In genomic region chr17:17691468-17692263, GRCh38 we compare ENCODE assay signal across 8 cellular contexts. TPM values are rescaled to one million over a fixed set of nuclear protein-coding genes. Genes with fewer than 3 reads are reported as not detected.
A peak's percentile ranks its signal among the peaks of the same experiment; 100 is the strongest.
DNase-seq lines count a peak whose midpoint lies in the region; ATAC-seq and TF ChIP-seq lines count a peak whose summit lies in the region.

No MANE protein-coding gene starts in this region.

- DNase-seq in GM10266 (ENCODE audit: extremely low spot score) (peak; percentile 70), MCF 10A (ENCODE audit: unreplicated experiment) (no peak), progenitor cell of endocrine pancreas (ENCODE audit: low spot score, unreplicated experiment) (no peak), dedifferentiated amniotic fluid mesenchymal stem cell (ENCODE audit: extremely low spot score) (no peak), DMS79 (lab: John Stamatoyannopoulos, UW) (no peak)
- DNase-seq in stimulated activated CD4-positive, alpha-beta T cell treated with anti-CD3 and anti-CD28 coated beads, Interleukin-4, amount 100 ng/mL, for 1 hour: no peak
- DNase-seq in stimulated activated CD4-positive, alpha-beta T cell treated with anti-CD3 and anti-CD28 coated beads, Interleukin-4, amount 100 ng/mL, for 4 hours: no peak

- H3K27me3 Mint-ChIP-seq in MCF 10A (ENCODE audit: insufficient read depth, unreplicated experiment) (no peaks in the 10 kb centered on the region), progenitor cell of endocrine pancreas (no peaks in the 10 kb centered on the region)

- H3K4me1 Mint-ChIP-seq in MCF 10A (ENCODE audit: insufficient read depth, unreplicated experiment) (peaks cover 48% of the 10 kb centered on the region), progenitor cell of endocrine pancreas (ENCODE audit: low read depth) (peaks cover 61% of the 10 kb centered on the region)

- H3K9me3 Mint-ChIP-seq in MCF 10A (ENCODE audit: unreplicated experiment): no peaks in the 10 kb centered on the region
- H3K9me3 Mint-ChIP-seq in progenitor cell of endocrine pancreas (ENCODE audit: low read depth): no peaks in the 10 kb centered on the region

- CTCF ChIA-PET in MCF 10A (lab: Yijun Ruan, JAX): interaction anchor here (0.5 to 3.6 kb wide), 5 partner anchors 8 to 451 kb away, joined by 3 to 10 read pairs (median 3); partner anchors contain the start of gene RAI1

- H3K4me3 Mint-ChIP-seq in MCF 10A (ENCODE audit: unreplicated experiment): no peak overlapping the region
- no peak overlapping the region for H3K4me3 Mint-ChIP-seq in progenitor cell of endocrine pancreas (ENCODE audit: low read depth)

- intact Hi-C loops in MCF 10A (cut with micrococcal nuclease): loop anchor here (5.0 kb wide), 1 partner anchor 51 kb away; no protein-coding TSS in a partner anchor

- POLR2A ChIA-PET in MCF 10A (lab: Yijun Ruan, JAX): interaction anchor here (0.6 to 4.7 kb wide), 7 partner anchors 8 to 123 kb away, joined by 3 to 75 read pairs (median 4); no protein-coding TSS in a partner anchor

- H3K27ac Mint-ChIP-seq in MCF 10A (ENCODE audit: low read depth, unreplicated experiment) (peak overlapping the region; percentile 97), progenitor cell of endocrine pancreas (peak overlapping the region; percentile 88)

- TF ChIP-seq CTCF in GM10266 (IDR thresholded peaks at IDR 0.05; ENCODE audit: control insufficient read depth, insufficient read depth, low read depth, missing control alignments) (no peak), MCF 10A (IDR thresholded peaks at IDR 0.05; ENCODE audit: unreplicated experiment) (no peak), progenitor cell of endocrine pancreas (IDR thresholded peaks at IDR 0.05; ENCODE audit: unreplicated experiment) (no peak)

- peak; percentile 34 for ATAC-seq in HG03460 (IDR thresholded peaks at IDR 0.05; ENCODE audit: unreplicated experiment)

- H3K36me3 Mint-ChIP-seq in MCF 10A (ENCODE audit: insufficient read depth, unreplicated experiment) (peaks cover 10% of the 10 kb centered on the region), progenitor cell of endocrine pancreas (ENCODE audit: insufficient read depth) (peaks cover 2% of the 10 kb centered on the region)

- no TSS peak for BruUV-seq in MCF 10A (replicated peaks; lab: Mats Ljungman, UMichigan)

RNA-seq across cellular contexts. Expression of gene RAI1, which starts 10.4 kb away (rescaled TPM):
- total RNA-seq in MCF 10A (2022) (30.4 and 34.6 TPM in 2 replicates), progenitor cell of endocrine pancreas (69.0 and 75.0 TPM in 2 replicates)
